In genomic region chr20:50153500-50154377, GRCh38 we compare ENCODE assay signal across 1 cellular context.
A peak's percentile ranks its signal among the peaks of the same experiment; 100 is the strongest.
TF ChIP-seq lines count a peak whose summit lies in the region.

TSS of gene PEDS1 (minus strand) at chr20:50153723. CDS start at chr20:50153637, 86 bp downstream.

TF ChIP-seq in HepG2, 621 proteins besides CTCF, POLR2A, EP300 and RAD21 (continued from another document):
- TF ChIP-seq ARID5B (CRISPR knock-in tag; IDR thresholded peaks at IDR 0.05) (peak; percentile 75), ZNF841 (CRISPR knock-in tag; IDR thresholded peaks at IDR 0.05; ENCODE audit: borderline replicate concordance) (no peak; the same call in 1 of the 2 replicates), NR2F2 (IDR thresholded peaks at IDR 0.05; ENCODE audit: borderline replicate concordance, low read depth) (peak; percentile 1; the same call in 1 of the 2 replicates), ZNF207 (IDR thresholded peaks at IDR 0.05; ENCODE audit: borderline replicate concordance) (no peak), MYC (CRISPR knock-in tag; IDR thresholded peaks at IDR 0.05; ENCODE audit: borderline replicate concordance) (peak; percentile 90), MXD3 (CRISPR knock-in tag; IDR thresholded peaks at IDR 0.05) (peak; percentile 97), ELF3 (CRISPR knock-in tag; IDR thresholded peaks at IDR 0.05) (peak; percentile 67), ADNP (CRISPR knock-in tag; IDR thresholded peaks at IDR 0.05) (peak; percentile 5; the same call in 1 of the 2 replicates), ZNF296 (CRISPR knock-in tag; conservative IDR thresholded peaks at IDR 0.05) (peak; percentile 93), YY1 (IDR thresholded peaks at IDR 0.05; ENCODE audit: insufficient read depth, insufficient replicate concordance, low read depth, low read length) (peak; percentile 89), ZFP62 (CRISPR knock-in tag; IDR thresholded peaks at IDR 0.05) (no peak; the same call in 1 of the 2 replicates), ZNF256 (CRISPR knock-in tag; conservative IDR thresholded peaks at IDR 0.05) (peak; percentile 89; the same call in 1 of the 2 replicates), TEAD3 (CRISPR knock-in tag; optimal IDR thresholded peaks at IDR 0.05; ENCODE audit: borderline replicate concordance) (peak; percentile 76), EEA1 (CRISPR knock-in tag; IDR thresholded peaks at IDR 0.05; ENCODE audit: borderline replicate concordance) (peak; percentile 76; the same call in 1 of the 2 replicates), TOE1 (CRISPR knock-in tag; IDR thresholded peaks at IDR 0.05) (peak; percentile 47; the same call in 1 of the 2 replicates), ZNF687 (CRISPR knock-in tag; IDR thresholded peaks at IDR 0.05) (peak; percentile 99), AGO2 (optimal IDR thresholded peaks at IDR 0.05; ENCODE audit: low read depth, low read length) (peak; percentile 73), ZNF605 (CRISPR knock-in tag; IDR thresholded peaks at IDR 0.05) (peak; percentile 64), BRF2 (CRISPR knock-in tag; IDR thresholded peaks at IDR 0.05) (peak; percentile 99; the same call in 1 of the 2 replicates), ZNF143 (CRISPR knock-in tag; IDR thresholded peaks at IDR 0.05) (no peak), NFKB2 (CRISPR knock-in tag; IDR thresholded peaks at IDR 0.05; ENCODE audit: borderline replicate concordance) (peak; percentile 56; the same call in 1 of the 2 replicates), ZKSCAN1 (IDR thresholded peaks at IDR 0.05; ENCODE audit: low read length) (peak; percentile 97), MXD4 (CRISPR knock-in tag; IDR thresholded peaks at IDR 0.05) (peak; percentile 91), MATR3 (CRISPR knock-in tag; IDR thresholded peaks at IDR 0.05) (no peak), RFX3 (CRISPR knock-in tag; IDR thresholded peaks at IDR 0.05) (no peak; the same call in 1 of the 2 replicates), GLI4 (CRISPR knock-in tag; IDR thresholded peaks at IDR 0.05; ENCODE audit: borderline replicate concordance) (no peak), SUZ12 (IDR thresholded peaks at IDR 0.05; ENCODE audit: low read depth, low read length) (no peak), ARNTL (CRISPR knock-in tag; IDR thresholded peaks at IDR 0.05) (peak; percentile 92), HNRNPUL1 (IDR thresholded peaks at IDR 0.05; ENCODE audit: low read depth, low read length) (no peak), HDAC2 (CRISPR knock-in tag; IDR thresholded peaks at IDR 0.05) (peak; percentile 84), ZMYM2 (CRISPR knock-in tag; IDR thresholded peaks at IDR 0.05) (peak; percentile 76; the same call in 1 of the 2 replicates), YEATS2 (CRISPR knock-in tag; IDR thresholded peaks at IDR 0.05; ENCODE audit: borderline replicate concordance) (peak; percentile 76), MAFK (conservative IDR thresholded peaks at IDR 0.05 in 1 of 2, IDR thresholded peaks at IDR 0.05 in 1 of 2; ENCODE audit: low read length in 2 of 2) (peak in 1 of 2 experiments; percentile 35; a peak in 1 of 4 replicates), ZNF234 (CRISPR knock-in tag; conservative IDR thresholded peaks at IDR 0.05) (peak; percentile 96), POLR2AphosphoS5 (IDR thresholded peaks at IDR 0.05; ENCODE audit: low read depth, low read length) (peak; percentile 95), MLXIP (CRISPR knock-in tag; IDR thresholded peaks at IDR 0.05; ENCODE audit: borderline replicate concordance) (peak; percentile 69; the same call in 1 of the 2 replicates)
- TF ChIP-seq, protein P1, sequence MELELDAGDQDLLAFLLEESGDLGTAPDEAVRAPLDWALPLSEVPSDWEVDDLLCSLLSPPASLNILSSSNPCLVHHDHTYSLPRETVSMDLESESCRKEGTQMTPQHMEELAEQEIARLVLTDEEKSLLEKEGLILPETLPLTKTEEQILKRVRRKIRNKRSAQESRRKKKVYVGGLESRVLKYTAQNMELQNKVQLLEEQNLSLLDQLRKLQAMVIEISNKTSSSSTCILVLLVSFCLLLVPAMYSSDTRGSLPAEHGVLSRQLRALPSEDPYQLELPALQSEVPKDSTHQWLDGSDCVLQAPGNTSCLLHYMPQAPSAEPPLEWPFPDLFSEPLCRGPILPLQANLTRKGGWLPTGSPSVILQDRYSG (CRISPR knock-in tag; IDR thresholded peaks at IDR 0.05): peak; percentile 97; the same call in 1 of the 2 replicates
- TF ChIP-seq, protein P2, sequence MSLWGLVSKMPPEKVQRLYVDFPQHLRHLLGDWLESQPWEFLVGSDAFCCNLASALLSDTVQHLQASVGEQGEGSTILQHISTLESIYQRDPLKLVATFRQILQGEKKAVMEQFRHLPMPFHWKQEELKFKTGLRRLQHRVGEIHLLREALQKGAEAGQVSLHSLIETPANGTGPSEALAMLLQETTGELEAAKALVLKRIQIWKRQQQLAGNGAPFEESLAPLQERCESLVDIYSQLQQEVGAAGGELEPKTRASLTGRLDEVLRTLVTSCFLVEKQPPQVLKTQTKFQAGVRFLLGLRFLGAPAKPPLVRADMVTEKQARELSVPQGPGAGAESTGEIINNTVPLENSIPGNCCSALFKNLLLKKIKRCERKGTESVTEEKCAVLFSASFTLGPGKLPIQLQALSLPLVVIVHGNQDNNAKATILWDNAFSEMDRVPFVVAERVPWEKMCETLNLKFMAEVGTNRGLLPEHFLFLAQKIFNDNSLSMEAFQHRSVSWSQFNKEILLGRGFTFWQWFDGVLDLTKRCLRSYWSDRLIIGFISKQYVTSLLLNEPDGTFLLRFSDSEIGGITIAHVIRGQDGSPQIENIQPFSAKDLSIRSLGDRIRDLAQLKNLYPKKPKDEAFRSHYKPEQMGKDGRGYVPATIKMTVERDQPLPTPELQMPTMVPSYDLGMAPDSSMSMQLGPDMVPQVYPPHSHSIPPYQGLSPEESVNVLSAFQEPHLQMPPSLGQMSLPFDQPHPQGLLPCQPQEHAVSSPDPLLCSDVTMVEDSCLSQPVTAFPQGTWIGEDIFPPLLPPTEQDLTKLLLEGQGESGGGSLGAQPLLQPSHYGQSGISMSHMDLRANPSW (CRISPR knock-in tag; IDR thresholded peaks at IDR 0.05; ENCODE audit: borderline replicate concordance): no peak; the same call in 1 of the 2 replicates
